Comparison of ENCODE assay signal across 9 cellular contexts in genomic region chr17:55743103-55743679, GRCh38. TPM values are rescaled to one million over a fixed set of nuclear protein-coding genes. Genes with fewer than 3 reads are reported as not detected.
A peak's percentile ranks its signal among the peaks of the same experiment; 100 is the strongest.
DNase-seq lines count a peak whose midpoint lies in the region; ATAC-seq and TF ChIP-seq lines count a peak whose summit lies in the region.
"Had no signal": no experiment of that assay in that cellular context is flagged by ENCODE, and none has a peak within 500 bp of the region (broad histone marks: within the 10 kb centered on the region; RNA-seq: fewer than 3 reads in every experiment).

No MANE protein-coding gene starts in this region.

- intact Hi-C loops in head of caudate nucleus (cut with DNase I), result no loop called here

- no peaks in the 10 kb centered on the region for H3K9me3 Mint-ChIP-seq in stimulated activated memory B cell treated with anti-CD40 and anti-IgM and Interleukin-4, amounts not matched to agents 10 μg/mL and 1 μg/mL and 100 μg/mL, for 72 hours
- no peaks in the 10 kb centered on the region for H3K9me3 Mint-ChIP-seq in HFFc6

- H3K4me3 Mint-ChIP-seq in stimulated activated memory B cell treated with anti-CD40 and anti-IgM and Interleukin-4, amounts not matched to agents 10 μg/mL and 1 μg/mL and 100 μg/mL, for 72 hours, result no peak overlapping the region
- no peak overlapping the region for H3K4me3 Mint-ChIP-seq in HFFc6

- no peak overlapping the region for H3K27ac Mint-ChIP-seq in stimulated activated memory B cell treated with anti-CD40 and anti-IgM and Interleukin-4, amounts not matched to agents 10 μg/mL and 1 μg/mL and 100 μg/mL, for 72 hours
- no peak overlapping the region for H3K27ac Mint-ChIP-seq in HFFc6

- ATAC-seq in GM18519 (IDR thresholded peaks at IDR 0.05; ENCODE audit: low FRiP score, unreplicated experiment), result peak; percentile 27
- peak; percentile 21 for ATAC-seq in HG02759 (IDR thresholded peaks at IDR 0.05; ENCODE audit: unreplicated experiment)
- no peak for ATAC-seq in stimulated activated memory B cell treated with anti-CD40 and anti-IgM and Interleukin-4, amounts not matched to agents 10 μg/mL and 1 μg/mL and 100 μg/mL, for 72 hours

- H3K4me1 Mint-ChIP-seq in stimulated activated memory B cell treated with anti-CD40 and anti-IgM and Interleukin-4, amounts not matched to agents 10 μg/mL and 1 μg/mL and 100 μg/mL, for 72 hours, result peaks cover 11% of the 10 kb centered on the region
- H3K4me1 Mint-ChIP-seq in HFFc6 (ENCODE audit: low read depth), result peaks cover 10% of the 10 kb centered on the region; the same call in 1 of the 2 replicates

- H3K27me3 Mint-ChIP-seq in stimulated activated memory B cell treated with anti-CD40 and anti-IgM and Interleukin-4, amounts not matched to agents 10 μg/mL and 1 μg/mL and 100 μg/mL, for 72 hours, result peaks cover 18% of the 10 kb centered on the region
- peaks cover 10% of the 10 kb centered on the region; the same call in 1 of the 2 replicates for H3K27me3 Mint-ChIP-seq in HFFc6 (ENCODE audit: insufficient read depth)

- TF ChIP-seq CTCF in HFFc6 (IDR thresholded peaks at IDR 0.05), result no peak

- H3K36me3 Mint-ChIP-seq in stimulated activated memory B cell treated with anti-CD40 and anti-IgM and Interleukin-4, amounts not matched to agents 10 μg/mL and 1 μg/mL and 100 μg/mL, for 72 hours, result no peaks in the 10 kb centered on the region
- H3K36me3 Mint-ChIP-seq in HFFc6 (ENCODE audit: low read depth), result no peaks in the 10 kb centered on the region

- DNase-seq in NCI-H510A treated with DMSO at 0.1 percent for 48 hours (lab: John Stamatoyannopoulos, UW) (peak; percentile 68), kidney tubule cell (ENCODE audit: low spot score) (peak; percentile 79), head of caudate nucleus (no peak), HFFc6 (no peak), hippocampal formation (lab: John Stamatoyannopoulos, UW) (no peak)
- DNase-seq: NCI-H524 treated with DMSO at 0.1 percent for 48 hours had no signal

RNA-seq across cellular contexts. Expression of gene PCTP, which starts 7.7 kb away (rescaled TPM):
- 10 to 100 TPM in 4 of 6 experiments, 1 to 10 TPM in 2; 9.7 to 13.5 (median 11.2) TPM for total RNA-seq in HFFc6 (2021; fragmentation: NEBNext Ultra II Directional; extraction: Animal tissue kit (Norgen Biotek cat#: 25700))

RNA-seq across cellular contexts. Expression of gene TMEM100, which starts 20.5 kb away (rescaled TPM):
- under 1 TPM in 2 of 6 experiments, not detected in 4; 0.18 to 0.26 TPM for total RNA-seq in HFFc6 (2021; fragmentation: NEBNext Ultra II Directional; extraction: Animal tissue kit (Norgen Biotek cat#: 25700))

Comparison
In these comparisons a context has a peak if more than half of its experiments do, and no peak if none do; other contexts are left out.
1. DNase-seq: peak in NCI-H510A treated with DMSO at 0.1 percent for 48 hours (single experiment) and kidney tubule cell (single experiment); none in head of caudate nucleus (0 of 42), HFFc6 (single experiment) and hippocampal formation (0 of 2).